10 cellular contexts compared by ENCODE assay signal in genomic region chr10:69629519-69629896, GRCh38. TPM values are rescaled to one million over a fixed set of nuclear protein-coding genes. Genes with fewer than 3 reads are reported as not detected.
DNase-seq lines count a peak whose midpoint lies in the region; ATAC-seq and TF ChIP-seq lines count a peak whose summit lies in the region.
"Had no signal": no experiment of that assay in that cellular context is flagged by ENCODE, and none has a peak within 500 bp of the region (broad histone marks: within the 10 kb centered on the region; RNA-seq: fewer than 3 reads in every experiment).

No MANE protein-coding gene starts in this region.

- no peak overlapping the region for H4K5ac ChIP-seq in mesendoderm (ENCODE audit: low read length)

- H3K56ac ChIP-seq in mesendoderm (ENCODE audit: low read length) = peak overlapping the region; percentile 71

- H3K18ac ChIP-seq in mesendoderm (ENCODE audit: low read length) = no peak overlapping the region

- H3K23ac ChIP-seq in mesendoderm (ENCODE audit: low read length) = no peak overlapping the region

- H4K8ac ChIP-seq in mesendoderm (ENCODE audit: low read depth, low read length) = no peak overlapping the region

- POLR2A ChIA-PET in MCF 10A (lab: Yijun Ruan, JAX) = interaction anchor here (0.6 to 1.0 kb wide), 4 partner anchors 12 to 196 kb away, joined by 3 read pairs; no protein-coding TSS in a partner anchor
- POLR2A ChIA-PET in OCI-LY7 (lab: Charles Lee) = interaction anchor here (0.6 kb wide), 1 partner anchor 336 kb away, joined by 5 read pairs; no protein-coding TSS in a partner anchor

- H3K36me3 ChIP-seq in mesendoderm (ENCODE audit: control insufficient read depth, insufficient read depth, low read length) (no peaks in the 10 kb centered on the region), thoracic aorta (peaks cover 4% of the 10 kb centered on the region), OCI-LY7 (ENCODE audit: insufficient read depth, low read length) (no peaks in the 10 kb centered on the region)
- H3K36me3 ChIP-seq: BLaER1 treated with 17β-estradiol and CSF1 and Interleukin-3, amounts not matched to agents 10 nM and 100 nM; transverse colon had no signal

- H3K79me2 ChIP-seq in mesendoderm (ENCODE audit: control insufficient read depth, insufficient read depth, low read length) (no peaks in the 10 kb centered on the region), OCI-LY7 (ENCODE audit: insufficient read depth, low read depth, low read length) (no peaks in the 10 kb centered on the region)

- H3K4me3 Mint-ChIP-seq in activated naive CD4-positive, alpha-beta T cell treated with anti-CD3 and anti-CD28 coated beads, Interleukin-2, amount 10 ng/mL, durations not matched to agents 7 days and 5 days = peak overlapping the region; percentile 65
- H3K4me3 Mint-ChIP-seq in MCF 10A (ENCODE audit: unreplicated experiment) = peak overlapping the region; percentile 58

- H3K27ac Mint-ChIP-seq in activated naive CD4-positive, alpha-beta T cell treated with anti-CD3 and anti-CD28 coated beads, Interleukin-2, amount 10 ng/mL, durations not matched to agents 7 days and 5 days = no peak overlapping the region
- no peak overlapping the region for H3K27ac Mint-ChIP-seq in MCF 10A (ENCODE audit: low read depth, unreplicated experiment)

- H3K9me3 ChIP-seq in thoracic aorta = no peaks in the 10 kb centered on the region
- peaks cover 2% of the 10 kb centered on the region; the same call in 1 of the 2 replicates for H3K9me3 ChIP-seq in OCI-LY7 (ENCODE audit: low read length)
- H3K9me3 ChIP-seq: transverse colon had no signal

- no peak for DNase-seq in activated naive CD4-positive, alpha-beta T cell treated with anti-CD3 and anti-CD28 coated beads, Interleukin-2, amount 10 ng/mL, durations not matched to agents 7 days and 5 days
- no peak for DNase-seq in activated naive CD4-positive, alpha-beta T cell (lab: John Stamatoyannopoulos, UW)
- DNase-seq in MCF 10A (ENCODE audit: unreplicated experiment) (no peak), mesendoderm (no peak), thoracic aorta (ENCODE audit: low spot score) (no peak), SIG-M5 treated with dmso at 0.1 percent for 504 hours (lab: John Stamatoyannopoulos, UW; ENCODE audit: unreplicated experiment) (no peak), OCI-LY7 (ENCODE audit: low spot score) (no peak)

- peaks cover under 1% of the 10 kb centered on the region for H3K36me3 Mint-ChIP-seq in activated naive CD4-positive, alpha-beta T cell treated with anti-CD3 and anti-CD28 coated beads, Interleukin-2, amount 10 ng/mL, durations not matched to agents 7 days and 5 days
- no peaks in the 10 kb centered on the region for H3K36me3 Mint-ChIP-seq in MCF 10A (ENCODE audit: insufficient read depth, unreplicated experiment)

- no CpG with 5 or more reads among the region's 2 CpGs for WGBS in mesendoderm (ENCODE audit: extremely low coverage, insufficient coverage, low lambda C conversion rate)

- no peak overlapping the region for H2BK5ac ChIP-seq in mesendoderm (ENCODE audit: low read length)

- H2AFZ ChIP-seq in OCI-LY7 (ENCODE audit: low read length) = no peak overlapping the region

- peaks cover 21% of the 10 kb centered on the region for H3K4me1 Mint-ChIP-seq in activated naive CD4-positive, alpha-beta T cell treated with anti-CD3 and anti-CD28 coated beads, Interleukin-2, amount 10 ng/mL, durations not matched to agents 7 days and 5 days
- no peaks in the 10 kb centered on the region for H3K4me1 Mint-ChIP-seq in MCF 10A (ENCODE audit: insufficient read depth, unreplicated experiment)

- H3K79me1 ChIP-seq in mesendoderm (ENCODE audit: low read length) = no peaks in the 10 kb centered on the region

- H3K4me2 ChIP-seq in mesendoderm (ENCODE audit: low read length) = peak overlapping the region; percentile 26
- H3K4me2 ChIP-seq in OCI-LY7 (ENCODE audit: low read length) = no peak overlapping the region
- H3K4me2 ChIP-seq: BLaER1 treated with 17β-estradiol and CSF1 and Interleukin-3, amounts not matched to agents 10 nM and 100 nM had no signal

- intact Hi-C loops in MCF 10A (cut with micrococcal nuclease) (no loop called here), OCI-LY7 (cut with micrococcal nuclease; ENCODE audit: unreplicated experiment) (no loop called here)

- H3K4me3 ChIP-seq in mesendoderm (ENCODE audit: low read length) = no peak overlapping the region
- peak overlapping the region; percentile 88 for H3K4me3 ChIP-seq in thoracic aorta
- no peak overlapping the region for H3K4me3 ChIP-seq in OCI-LY7 (ENCODE audit: low read depth, low read length, poor library complexity, severe bottlenecking)
- H3K4me3 ChIP-seq: BLaER1 treated with 17β-estradiol and CSF1 and Interleukin-3, amounts not matched to agents 10 nM and 100 nM had no signal

- H2BK15ac ChIP-seq in mesendoderm (replicated peaks; ENCODE audit: low read depth) = no peak overlapping the region

- H3K27me3 ChIP-seq in mesendoderm (ENCODE audit: insufficient read depth, low read length, poor library complexity) (no peaks in the 10 kb centered on the region), thoracic aorta (replicated peaks; ENCODE audit: insufficient read depth) (no peaks in the 10 kb centered on the region)
- H3K27me3 ChIP-seq: BLaER1 treated with 17β-estradiol and CSF1 and Interleukin-3, amounts not matched to agents 10 nM and 100 nM had no signal

- H3K9ac ChIP-seq in mesendoderm (ENCODE audit: low read length) = peak overlapping the region; percentile 24
- H3K9ac ChIP-seq: BLaER1 treated with 17β-estradiol and CSF1 and Interleukin-3, amounts not matched to agents 10 nM and 100 nM had no signal

- H3K4me1 ChIP-seq in mesendoderm (ENCODE audit: control insufficient read depth, low read depth, low read length) (peaks cover 3% of the 10 kb centered on the region), thoracic aorta (ENCODE audit: control insufficient read depth in 1 of 2, low read depth in 2 of 2) (peaks cover 9 to 16% of the 10 kb centered on the region in 2 donors), OCI-LY7 (ENCODE audit: insufficient read depth, low read length, poor library complexity, severe bottlenecking) (no peaks in the 10 kb centered on the region)

- ATAC-seq in thoracic aorta (ENCODE audit: insufficient number of reproducible peaks, low FRiP score, low read depth) (no peak), HG02938 (IDR thresholded peaks at IDR 0.05; ENCODE audit: unreplicated experiment) (no peak)

- no peak overlapping the region for H2AK5ac ChIP-seq in mesendoderm (ENCODE audit: low read length)

- H3K9me2 ChIP-seq in OCI-LY7 (ENCODE audit: insufficient read depth, low read length) = no peaks in the 10 kb centered on the region

- no peak overlapping the region for H2BK120ac ChIP-seq in mesendoderm (ENCODE audit: low read depth, low read length)

- TF ChIP-seq CTCF in MCF 10A (IDR thresholded peaks at IDR 0.05; ENCODE audit: unreplicated experiment) = no peak
- TF ChIP-seq CTCF in thoracic aorta (IDR thresholded peaks at IDR 0.05) = no peak
- no peak for TF ChIP-seq CTCF in OCI-LY7 (conservative IDR thresholded peaks at IDR 0.05; ENCODE audit: low read length)

- H3K4ac ChIP-seq in mesendoderm (ENCODE audit: low read depth, low read length) = no peak overlapping the region

- BruUV-seq in MCF 10A (replicated peaks; lab: Mats Ljungman, UMichigan) (no TSS peak), OCI-LY7 (replicated peaks; lab: Mats Ljungman, UMichigan) (no TSS peak)

- no peaks in the 10 kb centered on the region for H4K20me1 ChIP-seq in OCI-LY7 (ENCODE audit: insufficient read depth, low read length)

- peaks cover 9% of the 10 kb centered on the region for H3K27me3 Mint-ChIP-seq in activated naive CD4-positive, alpha-beta T cell treated with anti-CD3 and anti-CD28 coated beads, Interleukin-2, amount 10 ng/mL, durations not matched to agents 7 days and 5 days
- H3K27me3 Mint-ChIP-seq in MCF 10A (ENCODE audit: insufficient read depth, unreplicated experiment) = peaks cover 5% of the 10 kb centered on the region

- CTCF ChIA-PET in activated naive CD4-positive, alpha-beta T cell treated with anti-CD3 and anti-CD28 coated beads, Interleukin-2, amount 10 ng/mL, durations not matched to agents 7 days and 5 days (lab: Charles Lee) = interaction anchor here (0.8 to 2.9 kb wide), 13 partner anchors 8 to 157 kb away, joined by 3 to 13 read pairs (median 4); no protein-coding TSS in a partner anchor
- CTCF ChIA-PET in MCF 10A (lab: Yijun Ruan, JAX) (interaction anchor here (0.6 to 1.4 kb wide), 31 partner anchors 8 to 1429 kb away, joined by 3 to 14 read pairs (median 3); no protein-coding TSS in a partner anchor), OCI-LY7 (lab: Charles Lee; ENCODE audit: unreplicated experiment) (no interaction called here)

- no peak overlapping the region for H3K27ac ChIP-seq in mesendoderm (ENCODE audit: low read depth, low read length)
- no peak overlapping the region for H3K27ac ChIP-seq in thoracic aorta
- no peak overlapping the region for H3K27ac ChIP-seq in OCI-LY7 (ENCODE audit: low read depth, low read length, poor library complexity, severe bottlenecking)
- H3K27ac ChIP-seq: BLaER1 treated with 17β-estradiol and CSF1 and Interleukin-3, amounts not matched to agents 10 nM and 100 nM had no signal

- peaks cover 6% of the 10 kb centered on the region for H3K9me3 Mint-ChIP-seq in activated naive CD4-positive, alpha-beta T cell treated with anti-CD3 and anti-CD28 coated beads, Interleukin-2, amount 10 ng/mL, durations not matched to agents 7 days and 5 days
- H3K9me3 Mint-ChIP-seq in MCF 10A (ENCODE audit: unreplicated experiment) = no peaks in the 10 kb centered on the region

RNA-seq across cellular contexts. Expression of gene FAM241B, which starts 0.5 kb away (rescaled TPM):
- total RNA-seq in MCF 10A (2022) = 7.5 and 11.0 TPM in 2 replicates
- 16.2 TPM for polyA plus RNA-seq in mesendoderm (2013, experiment 1 of 2)
- polyA plus RNA-seq in mesendoderm (2013, experiment 2 of 2) = 16.9 TPM
- total RNA-seq in thoracic aorta = 1 to 10 TPM; 2.4 to 7.8 TPM
- not detected in 2 replicates for total RNA-seq in OCI-LY7 (2014; rRNA removed; shearing (Covaris generic))
- not detected in 2 replicates for total RNA-seq in OCI-LY7 (2022)

RNA-seq across cellular contexts. Expression of gene NEUROG3, which starts 56.3 kb away (rescaled TPM):
- total RNA-seq in MCF 10A (2022) (not detected in 2 replicates), thoracic aorta (1 to 10 TPM in 1 of 2 donors, not detected in 1; 2.8 TPM), OCI-LY7 (2022) (not detected in 2 replicates)
- not detected for polyA plus RNA-seq in mesendoderm (2013, experiment 1 of 2)
- polyA plus RNA-seq in mesendoderm (2013, experiment 2 of 2) = not detected
- total RNA-seq in OCI-LY7 (2014; rRNA removed; shearing (Covaris generic)) = not detected in 2 replicates
